In the genomic region with DNA sequence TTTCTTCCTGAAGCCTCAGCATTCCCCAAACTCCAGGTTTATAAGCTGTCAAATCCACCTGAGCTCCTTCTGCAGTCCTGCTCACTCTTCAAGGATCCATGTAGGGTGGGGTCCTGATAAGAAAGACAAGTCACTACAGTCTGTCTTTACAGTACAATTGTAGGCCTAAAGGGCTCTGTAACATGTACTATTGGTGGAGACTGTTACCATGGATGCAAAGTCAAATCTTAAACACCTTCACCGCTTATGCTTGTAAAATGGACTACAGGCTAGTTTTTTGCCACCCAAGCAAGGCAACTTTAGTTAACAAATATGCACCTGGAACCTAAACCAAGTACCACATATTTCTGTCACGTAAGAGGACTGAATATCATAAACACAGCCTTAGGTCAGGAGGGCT, we compare ENCODE assay signal across 12 cellular contexts. TPM values are rescaled to one million over a fixed set of nuclear protein-coding genes. Genes with fewer than 3 reads are reported as not detected.
DNase-seq lines count a peak whose midpoint lies in the region; ATAC-seq and TF ChIP-seq lines count a peak whose summit lies in the region.
"Had no signal": no experiment of that assay in that cellular context is flagged by ENCODE, and none has a peak within 500 bp of the region (broad histone marks: within the 10 kb centered on the region; RNA-seq: fewer than 3 reads in every experiment).

No MANE protein-coding gene starts in this region.

- TF ChIP-seq POLR2A in gastroesophageal sphincter (IDR thresholded peaks at IDR 0.05), result no peak

- peaks cover 17% of the 10 kb centered on the region for H3F3A ChIP-seq in smooth muscle cell (ENCODE audit: low read depth)

- no peaks in the 10 kb centered on the region for H3K27me3 Mint-ChIP-seq in activated CD4-positive, alpha-beta T cell treated with anti-CD3 and anti-CD28 coated beads, Interleukin-2, amount 10 ng/mL, durations not matched to agents 7 days and 5 days
- no peaks in the 10 kb centered on the region for H3K27me3 Mint-ChIP-seq in activated CD4-positive, alpha-beta memory T cell treated with anti-CD3 and anti-CD28 coated beads for 36 hours
- H3K27me3 Mint-ChIP-seq in stimulated activated naive B cell treated with anti-CD40 and anti-IgM and Interleukin-4, amounts not matched to agents 10 μg/mL and 1 μg/mL and 100 μg/mL, for 72 hours, result no peaks in the 10 kb centered on the region

- no peak overlapping the region for H2AFZ ChIP-seq in smooth muscle cell (ENCODE audit: low read depth)
- H2AFZ ChIP-seq: parathyroid adenoma had no signal

- H4K20me1 ChIP-seq in smooth muscle cell (ENCODE audit: low read depth), result no peaks in the 10 kb centered on the region

- ATAC-seq in gastroesophageal sphincter, result no peak
- no peak for ATAC-seq in stimulated activated naive B cell treated with anti-CD40 and anti-IgM and Interleukin-4, amounts not matched to agents 10 μg/mL and 1 μg/mL and 100 μg/mL, for 72 hours (replicated peaks)

- peak overlapping the region; percentile 41 for H3K4me2 ChIP-seq in smooth muscle cell

- POLR2A ChIA-PET in activated CD4-positive, alpha-beta T cell treated with anti-CD3 and anti-CD28 coated beads, Interleukin-2, amount 10 ng/mL, durations not matched to agents 7 days and 5 days (lab: Charles Lee), result no interaction called here
- POLR2A ChIA-PET in activated CD4-positive, alpha-beta memory T cell treated with anti-CD3 and anti-CD28 coated beads for 36 hours (lab: Charles Lee), result interaction anchor here (0.9 to 3.2 kb wide), 5 partner anchors 8 to 44 kb away, joined by 3 to 23 read pairs (median 5); a partner anchor contains a TSS

- H3K4me1 Mint-ChIP-seq in activated CD4-positive, alpha-beta T cell treated with anti-CD3 and anti-CD28 coated beads, Interleukin-2, amount 10 ng/mL, durations not matched to agents 7 days and 5 days, result peaks cover 55% of the 10 kb centered on the region
- peaks cover 77% of the 10 kb centered on the region for H3K4me1 Mint-ChIP-seq in activated CD4-positive, alpha-beta memory T cell treated with anti-CD3 and anti-CD28 coated beads for 36 hours (ENCODE audit: low read depth)
- peaks cover 41 to 76% of the 10 kb centered on the region in 2 donors for H3K4me1 Mint-ChIP-seq in stimulated activated naive B cell treated with anti-CD40 and anti-IgM and Interleukin-4, amounts not matched to agents 10 μg/mL and 1 μg/mL and 100 μg/mL, for 72 hours

- peak overlapping the region; percentile 65 for H3K9ac ChIP-seq in smooth muscle cell (ENCODE audit: low read depth)
- H3K9ac ChIP-seq: parathyroid adenoma had no signal

- H3K27me3 ChIP-seq in gastroesophageal sphincter (no peaks in the 10 kb centered on the region), smooth muscle cell (ENCODE audit: low read depth) (no peaks in the 10 kb centered on the region)
- H3K27me3 ChIP-seq: MG63 had no signal

- DNase-seq in activated CD4-positive, alpha-beta T cell treated with anti-CD3 and anti-CD28 coated beads, Interleukin-2, amount 10 ng/mL, durations not matched to agents 7 days and 5 days, result no peak
- DNase-seq in activated CD4-positive, alpha-beta T cell treated with anti-CD3 and anti-CD28 coated beads, Interleukin-2, amount 50 U/mL, for 4 hours, result no peak
- no peak for DNase-seq in activated CD4-positive, alpha-beta memory T cell treated with anti-CD3 and anti-CD28 coated beads for 36 hours
- DNase-seq in smooth muscle cell (lab: John Stamatoyannopoulos, UW; ENCODE audit: unreplicated experiment) (no peak), foreskin fibroblast (no peak), Kasumi-1 (lab: John Stamatoyannopoulos, UW) (no peak)
- no peak for DNase-seq in stimulated activated naive B cell treated with anti-CD40 and anti-IgM and Interleukin-4, amounts not matched to agents 10 μg/mL and 1 μg/mL and 100 μg/mL, for 72 hours
- DNase-seq: H7, NCI-H526 treated with DMSO at 0.1 percent for 48 hours had no signal

- H3K27ac Mint-ChIP-seq in activated CD4-positive, alpha-beta T cell treated with anti-CD3 and anti-CD28 coated beads, Interleukin-2, amount 10 ng/mL, durations not matched to agents 7 days and 5 days, result peak overlapping the region; percentile 26
- peak overlapping the region; percentile 87 for H3K27ac Mint-ChIP-seq in activated CD4-positive, alpha-beta memory T cell treated with anti-CD3 and anti-CD28 coated beads for 36 hours
- no peak overlapping the region for H3K27ac Mint-ChIP-seq in stimulated activated naive B cell treated with anti-CD40 and anti-IgM and Interleukin-4, amounts not matched to agents 10 μg/mL and 1 μg/mL and 100 μg/mL, for 72 hours

- intact Hi-C loops in activated CD4-positive, alpha-beta memory T cell treated with anti-CD3 and anti-CD28 coated beads for 36 hours (cut with micrococcal nuclease), result no loop called here

- H3K9me3 ChIP-seq in gastroesophageal sphincter (no peaks in the 10 kb centered on the region), smooth muscle cell (replicated peaks; ENCODE audit: low read depth) (no peaks in the 10 kb centered on the region)
- H3K9me3 ChIP-seq: MG63 had no signal

- H3K4me3 ChIP-seq in gastroesophageal sphincter, result no peak overlapping the region
- H3K4me3 ChIP-seq in smooth muscle cell, result no peak overlapping the region
- no peak overlapping the region for H3K4me3 ChIP-seq in foreskin fibroblast (ENCODE audit: low read depth in 1 of 2, low read length in 2 of 2)
- H3K4me3 ChIP-seq: MG63 had no signal

- no peak overlapping the region for H3K4me3 Mint-ChIP-seq in activated CD4-positive, alpha-beta T cell treated with anti-CD3 and anti-CD28 coated beads, Interleukin-2, amount 10 ng/mL, durations not matched to agents 7 days and 5 days
- no peak overlapping the region for H3K4me3 Mint-ChIP-seq in activated CD4-positive, alpha-beta memory T cell treated with anti-CD3 and anti-CD28 coated beads for 36 hours
- no peak overlapping the region for H3K4me3 Mint-ChIP-seq in stimulated activated naive B cell treated with anti-CD40 and anti-IgM and Interleukin-4, amounts not matched to agents 10 μg/mL and 1 μg/mL and 100 μg/mL, for 72 hours

- H3K79me2 ChIP-seq in smooth muscle cell (ENCODE audit: low read depth), result peaks cover 33% of the 10 kb centered on the region

- peaks cover 6% of the 10 kb centered on the region for H3K9me3 Mint-ChIP-seq in activated CD4-positive, alpha-beta T cell treated with anti-CD3 and anti-CD28 coated beads, Interleukin-2, amount 10 ng/mL, durations not matched to agents 7 days and 5 days
- H3K9me3 Mint-ChIP-seq in activated CD4-positive, alpha-beta memory T cell treated with anti-CD3 and anti-CD28 coated beads for 36 hours, result no peaks in the 10 kb centered on the region
- peaks cover 0 to 3% of the 10 kb centered on the region in 2 donors for H3K9me3 Mint-ChIP-seq in stimulated activated naive B cell treated with anti-CD40 and anti-IgM and Interleukin-4, amounts not matched to agents 10 μg/mL and 1 μg/mL and 100 μg/mL, for 72 hours

- no peaks in the 10 kb centered on the region for H3K36me3 ChIP-seq in gastroesophageal sphincter
- no peaks in the 10 kb centered on the region for H3K36me3 ChIP-seq in smooth muscle cell (ENCODE audit: low read depth)
- H3K36me3 ChIP-seq: MG63 had no signal

- no peak for TF ChIP-seq EP300 in gastroesophageal sphincter (IDR thresholded peaks at IDR 0.05)

- WGBS in gastroesophageal sphincter (ENCODE audit: low coverage in 1 of 2), 2 donors, result 83 to 86% methylated on average over 1 to 2 of the region's 2 CpGs
- WGBS in smooth muscle cell (ENCODE audit: low lambda C conversion rate), result 76% methylated on average over 2 of the region's 2 CpGs

- H3K4me1 ChIP-seq in gastroesophageal sphincter (peaks cover 0 to 34% (median 14%) of the 10 kb centered on the region in 3 donors), smooth muscle cell (ENCODE audit: low read depth) (peaks cover 23% of the 10 kb centered on the region)

- H3K27ac ChIP-seq in gastroesophageal sphincter (peak overlapping the region; percentile 11 to 53 (median 50)), smooth muscle cell (ENCODE audit: low read depth) (peak overlapping the region; percentile 96)
- H3K27ac ChIP-seq: parathyroid adenoma had no signal

- CTCF ChIA-PET in activated CD4-positive, alpha-beta T cell treated with anti-CD3 and anti-CD28 coated beads, Interleukin-2, amount 10 ng/mL, durations not matched to agents 7 days and 5 days (lab: Charles Lee), result interaction anchor here (0.8 kb wide), 1 partner anchor 12 kb away, joined by 4 read pairs; no protein-coding TSS in a partner anchor
- CTCF ChIA-PET in activated CD4-positive, alpha-beta memory T cell treated with anti-CD3 and anti-CD28 coated beads for 36 hours (lab: Charles Lee), result interaction anchor here (1.0 kb wide), 1 partner anchor 23 kb away, joined by 3 read pairs; no protein-coding TSS in a partner anchor

- no peak for TF ChIP-seq CTCF in gastroesophageal sphincter (IDR thresholded peaks at IDR 0.05)
- no peak for TF ChIP-seq CTCF in smooth muscle cell (IDR thresholded peaks at IDR 0.05; ENCODE audit: borderline replicate concordance, insufficient read depth, poor library complexity, severe bottlenecking)
- no peak for TF ChIP-seq CTCF in foreskin fibroblast (IDR thresholded peaks at IDR 0.05; ENCODE audit: low read depth, low read length)

- peaks cover 74% of the 10 kb centered on the region for H3K36me3 Mint-ChIP-seq in activated CD4-positive, alpha-beta T cell treated with anti-CD3 and anti-CD28 coated beads, Interleukin-2, amount 10 ng/mL, durations not matched to agents 7 days and 5 days (ENCODE audit: low read depth)
- peaks cover 54% of the 10 kb centered on the region for H3K36me3 Mint-ChIP-seq in activated CD4-positive, alpha-beta memory T cell treated with anti-CD3 and anti-CD28 coated beads for 36 hours
- peaks cover 23 to 31% of the 10 kb centered on the region in 2 donors for H3K36me3 Mint-ChIP-seq in stimulated activated naive B cell treated with anti-CD40 and anti-IgM and Interleukin-4, amounts not matched to agents 10 μg/mL and 1 μg/mL and 100 μg/mL, for 72 hours

RNA-seq across cellular contexts. Expression of a gene that starts 44.7 kb away (rescaled TPM):
- 100 to 1,000 TPM; 115 to 148 TPM for total RNA-seq in activated CD4-positive, alpha-beta T cell treated with anti-CD3 and anti-CD28 coated beads, Interleukin-2, amount 10 ng/mL, durations not matched to agents 7 days and 5 days
- total RNA-seq in activated CD4-positive, alpha-beta memory T cell treated with anti-CD3 and anti-CD28 coated beads for 36 hours, result 10 to 100 TPM; 86.1 to 88.2 TPM
- total RNA-seq in gastroesophageal sphincter, result 10 to 100 TPM; 27.4 to 59.4 (median 40.4) TPM
- 38.0 and 38.9 TPM in 2 replicates for total RNA-seq in smooth muscle cell
- 13.9 and 18.3 TPM in 2 replicates for polyA plus RNA-seq in smooth muscle cell
